Comparison of ENCODE assay signal across 9 cellular contexts in the genomic region with DNA sequence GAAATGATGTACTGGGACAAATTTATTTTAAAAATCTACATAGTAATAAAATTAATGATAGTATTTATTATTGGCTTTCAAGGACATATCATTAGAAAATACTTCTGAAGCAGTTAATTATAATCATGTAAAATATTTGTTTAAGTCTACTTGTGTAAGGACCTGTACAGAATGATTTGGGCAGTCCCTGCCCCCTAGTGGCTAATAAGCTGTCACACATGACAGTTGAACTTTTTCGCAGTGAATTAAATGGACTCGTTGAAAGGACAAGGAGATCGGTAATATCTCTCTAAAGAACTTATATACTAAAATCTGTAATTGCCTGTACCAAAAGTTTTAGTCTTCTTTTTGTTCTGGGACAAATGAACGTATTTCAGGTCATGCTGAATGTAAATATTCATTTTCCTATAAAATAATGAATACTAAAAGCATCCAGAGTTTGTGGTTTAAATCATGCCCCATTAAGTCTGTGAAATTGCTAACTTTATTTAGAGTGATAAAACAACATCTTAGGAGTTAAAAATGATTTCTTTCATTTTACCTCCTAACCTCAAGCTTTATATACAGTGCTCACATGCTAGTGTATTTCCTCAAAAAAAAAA. TPM values are rescaled to one million over a fixed set of nuclear protein-coding genes. Genes with fewer than 3 reads are reported as not detected.
A peak's percentile ranks its signal among the peaks of the same experiment; 100 is the strongest.
DNase-seq lines count a peak whose midpoint lies in the region; ATAC-seq, FAIRE-seq and TF ChIP-seq lines count a peak whose summit lies in the region.
"Had no signal": no experiment of that assay in that cellular context is flagged by ENCODE, and none has a peak within 500 bp of the region (broad histone marks: within the 10 kb centered on the region; RNA-seq: fewer than 3 reads in every experiment).

No MANE protein-coding gene starts in this region.

- peaks cover 0 to 5% of the 10 kb centered on the region in 2 experiments; a peak in 1 of 4 replicates for H3K36me3 ChIP-seq in GM12878 (ENCODE audit: control insufficient read depth in 2 of 2, insufficient read depth in 2 of 2, low read length in 1 of 2)

- TF ChIP-seq EP300 in GM12878 (IDR thresholded peaks at IDR 0.05; ENCODE audit: borderline replicate concordance in 1 of 2, control insufficient read depth in 1 of 2, low read depth in 2 of 2, low read length in 2 of 2), result no peak

- peak; percentile 70 to 77 (median 77); a peak in 5 of 6 replicates for TF ChIP-seq CTCF in GM12878 (IDR thresholded peaks at IDR 0.05 in 2 of 3, conservative IDR thresholded peaks at IDR 0.05 in 1 of 3; ENCODE audit: control insufficient read depth in 2 of 3, extremely low read depth in 1 of 3, insufficient read depth in 1 of 3, low read depth in 3 of 3, low read length in 3 of 3)

- H3K27me3 Mint-ChIP-seq in activated T-cell treated with anti-CD3 and anti-CD28 coated beads, Interleukin-2, amount 50 U/mL, for 24 hours, result no peaks in the 10 kb centered on the region

- SMC1A ChIA-PET in GM12878 (lab: Charles Lee; ENCODE audit: uncharacterized antibody, unreplicated experiment), result interaction anchor here (0.6 to 2.6 kb wide), 11 partner anchors 11 to 970 kb away, joined by 3 to 26 read pairs (median 3); a partner anchor contains a TSS

- H3K4me2 ChIP-seq in GM12878 (ENCODE audit: control insufficient read depth, insufficient read depth), result no peak overlapping the region

- no peak for TF ChIP-seq POLR2A in GM12878 (IDR thresholded peaks at IDR 0.05; ENCODE audit: low read depth, low read length)

- TF ChIP-seq RAD21 in GM12878 (IDR thresholded peaks at IDR 0.05; ENCODE audit: insufficient read depth, low read depth, low read length), result peak; percentile 80

- H3K4me3 ChIP-seq in GM12878, result no peak overlapping the region

- peaks cover 7% of the 10 kb centered on the region; the same call in 1 of the 2 replicates for H3K4me1 ChIP-seq in GM12878 (ENCODE audit: control insufficient read depth, insufficient read depth, low read length)

- H3K9ac ChIP-seq in GM12878 (ENCODE audit: control insufficient read depth, insufficient read depth, low read length), result no peak overlapping the region; the same call in 1 of the 2 replicates

- H3K4me3 Mint-ChIP-seq in activated T-cell treated with anti-CD3 and anti-CD28 coated beads, Interleukin-2, amount 50 U/mL, for 24 hours, result no peak overlapping the region

- POLR2A ChIA-PET in GM12878 (lab: Charles Lee), result interaction anchor here (0.7 kb wide), 1 partner anchor 39 kb away, joined by 4 read pairs; no protein-coding TSS in a partner anchor

- H4K20me1 ChIP-seq in GM12878 (ENCODE audit: control insufficient read depth, insufficient read depth), result no peaks in the 10 kb centered on the region

- H3K36me3 Mint-ChIP-seq in activated T-cell treated with anti-CD3 and anti-CD28 coated beads, Interleukin-2, amount 50 U/mL, for 24 hours (ENCODE audit: low read depth), result peaks cover 71% of the 10 kb centered on the region

- 27% methylated on average over 4 of the region's 4 CpGs for WGBS in GM12878 (ENCODE audit: insufficient coverage, insufficient replicate concordance, low lambda C conversion rate, missing lambda C conversion rate)

- in situ Hi-C loops in GM12878 (cut with MboI), result loop anchor here (25.0 kb wide), 1 partner anchor 455 kb away; no protein-coding TSS in a partner anchor

- no peaks in the 10 kb centered on the region for H3K9me3 ChIP-seq in GM12878 (replicated peaks; ENCODE audit: control insufficient read depth, insufficient read depth, low read length)

- no peaks in the 10 kb centered on the region for H3K9me3 Mint-ChIP-seq in activated T-cell treated with anti-CD3 and anti-CD28 coated beads, Interleukin-2, amount 50 U/mL, for 24 hours

- ATAC-seq in GM21447 (IDR thresholded peaks at IDR 0.05; ENCODE audit: unreplicated experiment) (peak; percentile 80), HG03575 (IDR thresholded peaks at IDR 0.05; ENCODE audit: extremely low read depth, insufficient number of reproducible peaks, low FRiP score, unreplicated experiment) (peak; percentile 61), GM12878 (peak; percentile 98)
- peak; percentile 66 for ATAC-seq in stimulated activated naive CD8-positive, alpha-beta T cell treated with anti-CD3 and anti-CD28 coated beads, Interleukin-15, Interleukin-2, amounts not matched to agents 100 U/mL and 50 U/mL, for 24 hours

- no peaks in the 10 kb centered on the region for H3K27me3 ChIP-seq in GM12878 (replicated peaks in 1 of 2; ENCODE audit: control insufficient read depth in 2 of 2, insufficient read depth in 2 of 2, low read length in 1 of 2)

- DNase-seq in activated T-cell treated with anti-CD3 and anti-CD28 coated beads, Interleukin-2, amount 50 U/mL, for 24 hours, result no peak
- DNase-seq in activated T-cell treated with anti-CD3 and anti-CD28 coated beads, Interleukin-2, amount 50 U/mL, for 1 hour, result no peak
- peak; percentile 43 for DNase-seq in NCI-H774 (lab: John Stamatoyannopoulos, UW)
- peak; percentile 38 for DNase-seq in GM12878 (ENCODE audit: low read depth, low spot score)
- peak; percentile 36 for DNase-seq in iPS-NIHi7 (ENCODE audit: extremely low spot score)
- no peak for DNase-seq in stimulated activated naive CD8-positive, alpha-beta T cell treated with anti-CD3 and anti-CD28 coated beads, Interleukin-15, Interleukin-2, amounts not matched to agents 100 U/mL and 50 U/mL, for 24 hours

- intact Hi-C loops in GM12878 (cut with micrococcal nuclease; ENCODE audit: unreplicated experiment), result loop anchor here (1.0 to 5.0 kb wide), 4 partner anchors 321 to 520 kb away; a partner anchor contains a TSS

- no TSS peak for BruUV-seq in GM12878 (replicated peaks; lab: Mats Ljungman, UMichigan)

- H3K27ac ChIP-seq in GM12878 (ENCODE audit: control insufficient read depth, insufficient read depth), result peak overlapping the region; percentile 31; the same call in 1 of the 2 replicates

- H3K79me2 ChIP-seq in GM12878 (ENCODE audit: control insufficient read depth, insufficient read depth, low read length), result no peaks in the 10 kb centered on the region

- RAD21 ChIA-PET in GM12878 (lab: Charles Lee; ENCODE audit: unreplicated experiment), result interaction anchor here (1.2 to 3.0 kb wide), 5 partner anchors 13 to 458 kb away, joined by 4 to 12 read pairs (median 7); a partner anchor contains a TSS

- H2AFZ ChIP-seq in GM12878 (ENCODE audit: control insufficient read depth, low read depth, low read length), result no peak overlapping the region

- H3K4me1 Mint-ChIP-seq in activated T-cell treated with anti-CD3 and anti-CD28 coated beads, Interleukin-2, amount 50 U/mL, for 24 hours (ENCODE audit: low read depth), result peaks cover 23% of the 10 kb centered on the region

- peak; percentile 85 for FAIRE-seq in GM12878 (lab: Jason Lieb, UNC)

- peak overlapping the region; percentile 84 for H3K27ac Mint-ChIP-seq in activated T-cell treated with anti-CD3 and anti-CD28 coated beads, Interleukin-2, amount 50 U/mL, for 24 hours

- CTCF ChIA-PET in GM12878 (lab: Yijun Ruan, JAX), result interaction anchor here (0.6 to 4.4 kb wide), 32 partner anchors 10 to 896 kb away, joined by 3 to 27 read pairs (median 4); a partner anchor contains a TSS

TF ChIP-seq in GM12878, 131 proteins besides CTCF, POLR2A, EP300 and RAD21:
- TF ChIP-seq GABPA (IDR thresholded peaks at IDR 0.05; ENCODE audit: low read depth), result no peak
- peak; percentile 69; the same call in 1 of the 2 replicates for TF ChIP-seq SMC3 (IDR thresholded peaks at IDR 0.05; ENCODE audit: borderline replicate concordance, low read length)
- 0 out of 2 replicates have a peak, but pooled peaks have one; percentile 24 for TF ChIP-seq YY1 (IDR thresholded peaks at IDR 0.05; ENCODE audit: low read depth, low read length)
TF ChIP-seq in GM12878: peak in this region for 2.

RNA-seq across cellular contexts. Expression of a gene that starts 13.6 kb away (rescaled TPM):
- 100 and 110 TPM in 2 replicates for total RNA-seq in GM12878 (2013; cell fraction: nucleolus; rRNA removed)
- total RNA-seq in GM12878 (2014; rRNA removed) (17.9 and 21.9 TPM in 2 replicates), GM12878 (2014; rRNA removed; fragmentation: Illumina TruSeq; extraction: Trizol) (26.5 and 28.9 TPM in 2 replicates), GM12878 (2021) (17.3 and 21.0 TPM in 2 replicates)
- polyA plus RNA-seq in GM12878 (2011; ENCODE audit: low read depth), result 9.2 TPM
- polyA plus RNA-seq in GM12878 (2011; rRNA removed) (23.9 and 36.6 TPM in 2 replicates), GM12878 (2014; fragmentation: Illumina TruSeq; extraction: Trizol) (35.2 and 36.6 TPM in 2 replicates), GM12878 (2014; fragmentation: Nextera tagmentation; extraction: Ambion mirVana) (10 to 100 TPM; 11.8 to 13.9 TPM), GM12878 (2014; rRNA removed) (16.0 and 21.2 TPM in 2 replicates), GM12878 (2016; fragmentation: Nextera tagmentation; extraction: Ambion mirVana) (10 to 100 TPM; 18.2 to 25.1 TPM)
- 9.3 and 9.6 TPM in 2 replicates for polyA plus RNA-seq in GM12878 (2011; cell fraction: cytosol; rRNA removed)
- 38.6 and 54.4 TPM in 2 replicates for polyA plus RNA-seq in GM12878 (2011; cell fraction: nucleus; rRNA removed)
- 17.3 and 22.8 TPM in 2 replicates for polyA plus RNA-seq in GM12878 (2012)
- 19.2 and 23.1 TPM in 2 replicates for polyA minus RNA-seq in GM12878 (2011; rRNA and poly(A)+ RNA removed)
- 4.5 and 7.3 TPM in 2 replicates for polyA minus RNA-seq in GM12878 (2011; cell fraction: cytosol; rRNA and poly(A)+ RNA removed)
- 18.5 and 23.6 TPM in 2 replicates for polyA minus RNA-seq in GM12878 (2011; cell fraction: nucleus; rRNA and poly(A)+ RNA removed)

RNA-seq across cellular contexts. Expression of a gene that starts 47.5 kb away (rescaled TPM):
- total RNA-seq in GM12878 (2013; cell fraction: nucleolus; rRNA removed), result not detected in 2 replicates
- total RNA-seq in GM12878 (2014; rRNA removed), result not detected in 2 replicates
- not detected in 2 replicates for total RNA-seq in GM12878 (2014; rRNA removed; fragmentation: Illumina TruSeq; extraction: Trizol)
- not detected in 2 replicates for total RNA-seq in GM12878 (2021)
- not detected for polyA plus RNA-seq in GM12878 (2011; ENCODE audit: low read depth)
- not detected in 2 replicates for polyA plus RNA-seq in GM12878 (2011; rRNA removed)
- polyA plus RNA-seq in GM12878 (2011; cell fraction: cytosol; rRNA removed), result not detected in 2 replicates
- polyA plus RNA-seq in GM12878 (2011; cell fraction: nucleus; rRNA removed), result not detected in 2 replicates
- polyA plus RNA-seq in GM12878 (2012), result not detected in 2 replicates
- not detected in 2 replicates for polyA plus RNA-seq in GM12878 (2014; fragmentation: Illumina TruSeq; extraction: Trizol)
- not detected for polyA plus RNA-seq in GM12878 (2014; fragmentation: Nextera tagmentation; extraction: Ambion mirVana)
- not detected in 2 replicates for polyA plus RNA-seq in GM12878 (2014; rRNA removed)
- not detected for polyA plus RNA-seq in GM12878 (2016; fragmentation: Nextera tagmentation; extraction: Ambion mirVana)
- polyA minus RNA-seq in GM12878 (2011; rRNA and poly(A)+ RNA removed), result not detected in 2 replicates
- polyA minus RNA-seq in GM12878 (2011; cell fraction: cytosol; rRNA and poly(A)+ RNA removed), result not detected in 2 replicates
- not detected in 2 replicates for polyA minus RNA-seq in GM12878 (2011; cell fraction: nucleus; rRNA and poly(A)+ RNA removed)
- total RNA-seq: lower leg skin had no signal

Comparison
In these comparisons a context has a peak if more than half of its experiments do, and no peak if none do; other contexts are left out.
1. DNase-seq: peak in NCI-H774 (single experiment), GM12878 (single experiment) and iPS-NIHi7 (single experiment); none in activated T-cell treated with anti-CD3 and anti-CD28 coated beads, Interleukin-2, amount 50 U/mL, for 24 hours (single experiment), activated T-cell treated with anti-CD3 and anti-CD28 coated beads, Interleukin-2, amount 50 U/mL, for 1 hour (single experiment) and stimulated activated naive CD8-positive, alpha-beta T cell treated with anti-CD3 and anti-CD28 coated beads, Interleukin-15, Interleukin-2, amounts not matched to agents 100 U/mL and 50 U/mL, for 24 hours (single experiment).
2. Peak in every context shown above with its lines, with median percentiles within 50 percentile points of each other: ATAC-seq.